In genomic region chr7:18087031-18087686, GRCh38 we compare ENCODE assay signal across 1 cellular context.
TF ChIP-seq lines count a peak whose summit lies in the region.

No MANE protein-coding gene starts in this region.

TF ChIP-seq in K562, 482 proteins besides CTCF, POLR2A, EP300 and RAD21 (continued from another document):
- TF ChIP-seq ZMIZ1 (IDR thresholded peaks at IDR 0.05; ENCODE audit: low read depth in 2 of 2, low read length in 2 of 2) (no peak), HNRNPLL (IDR thresholded peaks at IDR 0.05; ENCODE audit: low read depth, low read length, poor library complexity, severe bottlenecking) (peak; percentile 22)
